4 cellular contexts compared by ENCODE assay signal in the genomic region with DNA sequence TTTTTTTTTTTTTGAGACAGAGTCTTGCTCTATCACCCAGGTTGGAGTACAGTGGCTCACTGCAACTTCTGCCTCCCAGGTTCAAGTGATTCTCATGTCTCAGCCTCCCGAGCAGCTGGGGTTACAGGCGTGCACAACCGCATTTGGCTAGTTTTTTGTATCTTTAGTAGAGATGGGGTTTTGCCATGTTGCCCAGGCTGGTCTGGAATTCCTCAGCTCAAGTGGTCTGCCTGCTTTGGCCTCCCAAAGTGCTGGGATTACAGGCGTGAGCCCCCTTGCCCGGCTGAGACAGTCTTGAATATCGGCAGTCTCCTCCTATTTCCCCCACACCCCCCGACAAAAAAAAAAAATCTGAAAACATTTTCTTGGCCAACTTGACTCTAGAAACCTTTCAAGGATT. TPM values are rescaled to one million over a fixed set of nuclear protein-coding genes. Genes with fewer than 3 reads are reported as not detected.
"Had no signal": no experiment of that assay in that cellular context is flagged by ENCODE, and none has a peak within 500 bp of the region (broad histone marks: within the 10 kb centered on the region; RNA-seq: fewer than 3 reads in every experiment).

No MANE protein-coding gene starts in this region.

RNA-seq across cellular contexts. Expression of gene GHRL, which starts 25.8 kb away (rescaled TPM):
- total RNA-seq: epithelial cell of proximal tubule, pulmonary artery endothelial cell, vagina had no signal
- polyA plus RNA-seq: keratinocyte had no signal
